Comparison of ENCODE assay signal across 23 cellular contexts in the genomic region with DNA sequence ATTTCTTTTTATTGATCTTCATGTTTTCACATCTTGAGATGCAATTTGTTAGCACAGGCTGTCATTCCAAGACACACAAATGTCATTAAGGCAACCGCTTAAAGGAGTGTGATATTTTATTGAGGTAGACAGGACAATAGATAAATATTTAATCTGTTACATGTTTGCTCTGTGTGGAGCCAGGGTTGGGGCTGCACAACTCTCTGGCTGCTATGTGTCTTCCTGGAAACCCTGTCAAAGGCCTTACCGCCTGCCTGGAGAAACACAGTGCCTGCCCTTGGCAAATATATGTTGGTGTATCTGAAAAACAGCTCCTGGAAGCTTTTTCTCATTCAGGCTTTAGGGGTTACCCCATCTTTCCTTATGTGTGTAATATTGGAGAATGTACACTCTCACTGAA.
DNase-seq lines count a peak whose midpoint lies in the region; ATAC-seq and TF ChIP-seq lines count a peak whose summit lies in the region.
"Had no signal": no experiment of that assay in that cellular context is flagged by ENCODE, and none has a peak within 500 bp of the region (broad histone marks: within the 10 kb centered on the region; RNA-seq: fewer than 3 reads in every experiment).

No MANE protein-coding gene starts in this region.

- H3K4me3 ChIP-seq in IMR-90 (ENCODE audit: insufficient read depth, low read depth, low read length), result no peak overlapping the region
- H3K4me3 ChIP-seq in Panc1 (ENCODE audit: low read depth in 2 of 2, low read length in 2 of 2), result no peak overlapping the region
- H3K4me3 ChIP-seq in sigmoid colon, result no peak overlapping the region
- H3K4me3 ChIP-seq: GM23338, Peyer's patch had no signal

- no peak overlapping the region for H3K4ac ChIP-seq in IMR-90 (ENCODE audit: low read depth, low read length)

- no peak overlapping the region for H3K9ac ChIP-seq in IMR-90 (ENCODE audit: low read depth, low read length)

- H3K27ac ChIP-seq in IMR-90 (ENCODE audit: insufficient read depth, low read length) (no peak overlapping the region), Panc1 (ENCODE audit: low read length) (no peak overlapping the region), sigmoid colon (peak overlapping the region in 2 of 4 donors; percentile 9 to 30)
- H3K27ac ChIP-seq: Peyer's patch had no signal

- H4K91ac ChIP-seq in IMR-90 (ENCODE audit: insufficient read depth, low read depth, low read length), result no peak overlapping the region

- CTCF ChIA-PET in IMR-90 (lab: Yijun Ruan, JAX) (interaction anchor here (0.6 kb wide), 1 partner anchor 124 kb away, joined by 3 read pairs; no protein-coding TSS in a partner anchor), Panc1 (lab: Charles Lee) (no interaction called here)

- no peak overlapping the region for H3K4me2 ChIP-seq in IMR-90 (ENCODE audit: low read depth, low read length)
- H3K4me2 ChIP-seq: GM23338 had no signal

- no peak overlapping the region for H2BK120ac ChIP-seq in IMR-90 (ENCODE audit: low read depth, low read length)

- H3K23ac ChIP-seq in IMR-90 (ENCODE audit: low read depth, low read length), result no peak overlapping the region

- no peak for TF ChIP-seq POLR2A in IMR-90 (IDR thresholded peaks at IDR 0.05; ENCODE audit: low read depth, low read length)
- no peak for TF ChIP-seq POLR2A in sigmoid colon (IDR thresholded peaks at IDR 0.05)

- H2AK5ac ChIP-seq in IMR-90 (ENCODE audit: low read depth, low read length), result 0 out of 2 replicates have a peak overlapping the region, but pooled peaks have one; percentile 21

- no peak for TF ChIP-seq EP300 in sigmoid colon (IDR thresholded peaks at IDR 0.05)

- H3K18ac ChIP-seq in IMR-90 (ENCODE audit: low read depth, low read length), result no peak overlapping the region

- peaks cover 0 to 2% (median 0%) of the 10 kb centered on the region in 7 donors for H3K9me3 Mint-ChIP-seq in CD14-positive monocyte
- H3K9me3 Mint-ChIP-seq: GM23338, H9, HFFc6 had no signal

- H3K27me3 Mint-ChIP-seq in CD14-positive monocyte (ENCODE audit: low read depth in 3 of 3), result peaks cover 4 to 11% (median 7%) of the 10 kb centered on the region in 3 donors

- no peak overlapping the region for H3K4me3 Mint-ChIP-seq in CD14-positive monocyte
- H3K4me3 Mint-ChIP-seq: B cell, GM23338, H9, HFFc6 had no signal

- H3K14ac ChIP-seq in IMR-90 (replicated peaks; ENCODE audit: low read depth, low read length), result no peak overlapping the region

- intact Hi-C loops in IMR-90 (cut with micrococcal nuclease) (no loop called here), Panc1 (cut with micrococcal nuclease; ENCODE audit: unreplicated experiment) (no loop called here), sigmoid colon (cut with DNase I) (loop anchor here (10.0 kb wide), 1 partner anchor 350 kb away; no protein-coding TSS in a partner anchor), CD14-positive monocyte (cut with micrococcal nuclease) (no loop called here)

- H3K9me3 ChIP-seq in IMR-90 (ENCODE audit: control insufficient read depth, insufficient read depth, low read length), result no peaks in the 10 kb centered on the region
- no peaks in the 10 kb centered on the region for H3K9me3 ChIP-seq in Panc1 (ENCODE audit: control insufficient read depth, insufficient read depth, low read depth, low read length)
- no peaks in the 10 kb centered on the region for H3K9me3 ChIP-seq in sigmoid colon
- H3K9me3 ChIP-seq: Peyer's patch had no signal

- H2AK9ac ChIP-seq in IMR-90 (replicated peaks; ENCODE audit: low read depth, low read length, poor library complexity), result no peak overlapping the region

- POLR2A ChIA-PET in IMR-90 (lab: Charles Lee; ENCODE audit: unreplicated experiment), result no interaction called here
- POLR2A ChIA-PET in Panc1 (lab: Charles Lee), result no interaction called here

- no CpG with 5 or more reads among the region's 2 CpGs for WGBS in IMR-90 (ENCODE audit: extremely low coverage in 2 of 2, insufficient read length in 1 of 2), 2 experiments
- WGBS in sigmoid colon, 2 donors, result 16 to 57% methylated on average over 2 of the region's 2 CpGs

- H4K20me1 ChIP-seq in IMR-90 (ENCODE audit: insufficient read depth, low read length), result no peaks in the 10 kb centered on the region

- DNase-seq in IMR-90 (no peak), Panc1 (ENCODE audit: low read depth, low spot score) (no peak), left lobe of liver (ENCODE audit: low spot score) (no peak), sigmoid colon (peak; percentile 21), SKM-1 treated with dmso at 0.1 percent for 144 hours (lab: John Stamatoyannopoulos, UW; ENCODE audit: unreplicated experiment) (no peak), CD14-positive monocyte (ENCODE audit: low spot score) (no peak)
- DNase-seq: Calu3, H9, HFFc6, NCI-H1092 treated with DMSO at 0.1 percent for 48 hours, NCI-H1436, NCI-H187, NCI-H2081 treated with DMSO at 0.1 percent for 48 hours, NCI-H2171, NCI-H226, NCI-H510A, NCI-H69, Peyer's patch, SHP77 treated with DMSO at 0.1 percent for 48 hours, SW 1271 had no signal

- no peaks in the 10 kb centered on the region for H3K4me1 Mint-ChIP-seq in CD14-positive monocyte
- H3K4me1 Mint-ChIP-seq: B cell, GM23338, H9 had no signal

- no peak overlapping the region for H2BK5ac ChIP-seq in IMR-90 (ENCODE audit: low read depth, low read length, poor library complexity, severe bottlenecking)

- no peaks in the 10 kb centered on the region for H3K36me3 Mint-ChIP-seq in CD14-positive monocyte

- dilution Hi-C loops in IMR-90 (cut with HindIII; ENCODE audit: low sequenced_read_pairs, unreplicated experiment), result no loop called here

- TF ChIP-seq CTCF in IMR-90 (conservative IDR thresholded peaks at IDR 0.05; ENCODE audit: low read depth, low read length) (no peak), Panc1 (IDR thresholded peaks at IDR 0.05) (no peak), sigmoid colon (IDR thresholded peaks at IDR 0.05) (no peak), CD14-positive monocyte (IDR thresholded peaks at IDR 0.05) (no peak)

- TF ChIP-seq RAD21 in IMR-90 (IDR thresholded peaks at IDR 0.05; ENCODE audit: low read length), result no peak

- no peak overlapping the region for H2BK20ac ChIP-seq in IMR-90 (ENCODE audit: low read depth, low read length)

- H3K27ac Mint-ChIP-seq in CD14-positive monocyte, result no peak overlapping the region
- H3K27ac Mint-ChIP-seq: B cell, GM23338, H9, HFFc6 had no signal

- no peak for ATAC-seq in IMR-90 (ENCODE audit: low read depth)
- peak; percentile 66; the same call in 1 of the 2 replicates for ATAC-seq in Panc1
- ATAC-seq in left lobe of liver, result peak; percentile 80
- no peak for ATAC-seq in GM19463 (IDR thresholded peaks at IDR 0.05; ENCODE audit: unreplicated experiment)
- ATAC-seq: GM23338 had no signal

- H3K36me3 ChIP-seq in IMR-90 (ENCODE audit: control insufficient read depth, insufficient read depth, low read length) (peaks cover 12% of the 10 kb centered on the region), Panc1 (ENCODE audit: control insufficient read depth, insufficient read depth, low read length) (no peaks in the 10 kb centered on the region), sigmoid colon (peaks cover 0 to 27% (median 15%) of the 10 kb centered on the region in 4 donors)

- in situ Hi-C loops in IMR-90 (cut with MboI; ENCODE audit: low sequenced_read_pairs), result loop anchor here (10.0 kb wide), 1 partner anchor 370 kb away; no protein-coding TSS in a partner anchor
- in situ Hi-C loops in Panc1 (cut with HindIII; ENCODE audit: low pct_unique_long_range_greater_than_20kb, low sequenced_read_pairs), result no loop called here

- no peak overlapping the region for H2BK15ac ChIP-seq in IMR-90 (ENCODE audit: low read depth, low read length)

- peaks cover 23% of the 10 kb centered on the region for H3K4me1 ChIP-seq in IMR-90 (ENCODE audit: control insufficient read depth, insufficient read depth, low read length)
- no peaks in the 10 kb centered on the region for H3K4me1 ChIP-seq in Panc1 (ENCODE audit: control insufficient read depth, insufficient read depth, low read length)
- H3K4me1 ChIP-seq in sigmoid colon, result peaks cover 0 to 24% (median 22%) of the 10 kb centered on the region in 4 donors
- H3K4me1 ChIP-seq: Peyer's patch had no signal

- no peak overlapping the region for H3K56ac ChIP-seq in IMR-90 (ENCODE audit: extremely low read depth, insufficient read depth, low read length)

- no TSS peak for BruUV-seq in IMR-90 (replicated peaks; lab: Mats Ljungman, UMichigan)
- BruUV-seq in Panc1 (replicated peaks; lab: Mats Ljungman, UMichigan), result no TSS peak

- H4K8ac ChIP-seq in IMR-90 (ENCODE audit: low read depth in 2 of 2, low read length in 2 of 2), result no peak overlapping the region

- H4K5ac ChIP-seq in IMR-90 (ENCODE audit: low read depth, low read length), result no peak overlapping the region

- H3K27me3 ChIP-seq in IMR-90 (ENCODE audit: control insufficient read depth, insufficient read depth, low read length) (no peaks in the 10 kb centered on the region), Panc1 (ENCODE audit: control insufficient read depth, insufficient read depth, low read length) (no peaks in the 10 kb centered on the region), sigmoid colon (no peaks in the 10 kb centered on the region)
- H3K27me3 ChIP-seq: Peyer's patch had no signal

- H2AFZ ChIP-seq in IMR-90 (replicated peaks; ENCODE audit: low read length, poor library complexity), result no peak overlapping the region
- H2AFZ ChIP-seq: GM23338 had no signal

- H3K9me1 ChIP-seq in IMR-90 (ENCODE audit: insufficient read depth, low read length), result peaks cover 40% of the 10 kb centered on the region

- peaks cover 0 to 35% of the 10 kb centered on the region in 2 experiments; a peak in 2 of 4 replicates for H3K79me1 ChIP-seq in IMR-90 (ENCODE audit: low read depth in 1 of 2, low read length in 2 of 2)

TF ChIP-seq in IMR-90, 13 proteins besides CTCF, POLR2A, EP300 and RAD21:
- TF ChIP-seq BHLHE40 (IDR thresholded peaks at IDR 0.05; ENCODE audit: low read depth, low read length), result no peak
- TF ChIP-seq MAZ (IDR thresholded peaks at IDR 0.05; ENCODE audit: borderline replicate concordance, low read depth, low read length), result no peak
- TF ChIP-seq FOS (IDR thresholded peaks at IDR 0.05; ENCODE audit: low read depth, low read length), result no peak
- no peak for TF ChIP-seq RFX5 (IDR thresholded peaks at IDR 0.05; ENCODE audit: low read depth, low read length)
- TF ChIP-seq CEBPB (IDR thresholded peaks at IDR 0.05; ENCODE audit: low read depth, low read length), result no peak
- no peak for TF ChIP-seq CHD1 (IDR thresholded peaks at IDR 0.05; ENCODE audit: low read depth, low read length)
- TF ChIP-seq, protein P1, sequence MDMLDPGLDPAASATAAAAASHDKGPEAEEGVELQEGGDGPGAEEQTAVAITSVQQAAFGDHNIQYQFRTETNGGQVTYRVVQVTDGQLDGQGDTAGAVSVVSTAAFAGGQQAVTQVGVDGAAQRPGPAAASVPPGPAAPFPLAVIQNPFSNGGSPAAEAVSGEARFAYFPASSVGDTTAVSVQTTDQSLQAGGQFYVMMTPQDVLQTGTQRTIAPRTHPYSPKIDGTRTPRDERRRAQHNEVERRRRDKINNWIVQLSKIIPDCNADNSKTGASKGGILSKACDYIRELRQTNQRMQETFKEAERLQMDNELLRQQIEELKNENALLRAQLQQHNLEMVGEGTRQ (IDR thresholded peaks at IDR 0.05; ENCODE audit: low read depth, low read length), result no peak
- TF ChIP-seq SMC3 (IDR thresholded peaks at IDR 0.05; ENCODE audit: low read depth, low read length), result no peak
- no peak for TF ChIP-seq MAFK (IDR thresholded peaks at IDR 0.05; ENCODE audit: low read depth, low read length)
TF ChIP-seq in IMR-90: peak in this region for 0.

Comparison
In these comparisons a context has a peak if more than half of its experiments do, and no peak if none do; other contexts are left out.
1. ATAC-seq: peak in Panc1 (single experiment) and left lobe of liver (single experiment); none in IMR-90 (single experiment) and GM19463 (single experiment).